In the genomic region with DNA sequence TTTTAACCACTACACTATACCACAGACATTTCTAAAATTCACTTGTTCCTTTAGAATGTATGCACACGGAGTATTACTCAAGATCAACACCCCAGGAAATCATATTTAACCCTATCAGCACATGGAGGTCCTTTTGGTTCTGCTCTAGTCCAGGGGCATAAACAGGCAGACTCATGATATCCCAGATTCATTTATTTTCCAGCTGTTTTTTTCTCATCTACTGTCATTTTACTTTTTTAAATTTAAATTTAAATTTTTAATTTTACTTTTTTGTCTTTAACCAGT, we compare ENCODE assay signal across 7 cellular contexts. TPM values are rescaled to one million over a fixed set of nuclear protein-coding genes. Genes with fewer than 3 reads are reported as not detected.
DNase-seq lines count a peak whose midpoint lies in the region; ATAC-seq, FAIRE-seq and TF ChIP-seq lines count a peak whose summit lies in the region.
"Not testable (repeated sequence)": the region's sequence is repeated elsewhere in the genome, so short reads cannot be mapped to it uniquely, and the experiment has no call there.

No MANE protein-coding gene starts in this region.

- peak in 1 of 2 donors; percentile 7 for ATAC-seq in gastrocnemius medialis

- H3K9ac ChIP-seq in keratinocyte (ENCODE audit: control insufficient read depth, extremely low read depth, insufficient read depth, low read length): not testable (repeated sequence)

- not testable (repeated sequence) for H3K36me3 ChIP-seq in CD8-positive, alpha-beta memory T cell (ENCODE audit: insufficient read depth, low read length); KOPT-K1 (ENCODE audit: insufficient read depth, low read length); PC-9 (ENCODE audit: low read depth); effector memory CD4-positive, alpha-beta T cell (ENCODE audit: control insufficient read depth, insufficient read depth, low read length); keratinocyte (ENCODE audit: control insufficient read depth in 2 of 2, extremely low read depth in 1 of 2, insufficient read depth in 2 of 2, low read length in 2 of 2); gastrocnemius medialis

- H3K27me3 ChIP-seq in CD8-positive, alpha-beta memory T cell (ENCODE audit: insufficient read depth, low read length, poor library complexity, severe bottlenecking); PC-9 (ENCODE audit: insufficient read depth, low read depth); effector memory CD4-positive, alpha-beta T cell (replicated peaks; ENCODE audit: control insufficient read depth, insufficient read depth, low read length, poor library complexity, severe bottlenecking); keratinocyte (ENCODE audit: control insufficient read depth, extremely low read depth, insufficient read depth, low read length); gastrocnemius medialis: not testable (repeated sequence)

- POLR2A ChIA-PET in CD8-positive, alpha-beta memory T cell (lab: Charles Lee); PC-9 (lab: Charles Lee; ENCODE audit: unreplicated experiment): not testable (repeated sequence)

- not testable (repeated sequence) for H3K4me3 ChIP-seq in CD8-positive, alpha-beta memory T cell (ENCODE audit: low read length); PC-9; effector memory CD4-positive, alpha-beta T cell (ENCODE audit: insufficient read depth, low read depth, low read length, poor library complexity, severe bottlenecking); keratinocyte (ENCODE audit: control insufficient read depth in 2 of 3, extremely low read depth in 1 of 3, insufficient read depth in 2 of 3, low read depth in 1 of 3, low read length in 3 of 3); gastrocnemius medialis

- H3K4me1 Mint-ChIP-seq in CD8-positive, alpha-beta memory T cell: peaks cover 54 to 87% (median 84%) of the 10 kb centered on the region in 3 donors
- H3K4me1 Mint-ChIP-seq in activated CD4-positive, alpha-beta T cell treated with anti-CD3 and anti-CD28 coated beads, Interleukin-2, amount 10 ng/mL, durations not matched to agents 24 days and 14 days: peaks cover 44% of the 10 kb centered on the region

- not testable (repeated sequence) for TF ChIP-seq POLR2A in gastrocnemius medialis (IDR thresholded peaks at IDR 0.05)

- H3F3A ChIP-seq in PC-9 (ENCODE audit: insufficient read depth, low read depth): not testable (repeated sequence)

- in situ Hi-C loops in gastrocnemius medialis (cut with MboI; ENCODE audit: low sequenced_read_pairs in 4 of 4): not testable (repeated sequence)

- H3K79me2 ChIP-seq in PC-9 (ENCODE audit: low read depth): peaks cover 16% of the 10 kb centered on the region
- H3K79me2 ChIP-seq in keratinocyte (ENCODE audit: control insufficient read depth, insufficient read depth, low read length): not testable (repeated sequence)

- H3K27me3 Mint-ChIP-seq in CD8-positive, alpha-beta memory T cell; activated CD4-positive, alpha-beta T cell treated with anti-CD3 and anti-CD28 coated beads, Interleukin-2, amount 10 ng/mL, durations not matched to agents 24 days and 14 days: not testable (repeated sequence)

- peak overlapping the region in 5 of 8 donors; percentile 1 to 90 (median 47) for H3K27ac Mint-ChIP-seq in CD8-positive, alpha-beta memory T cell
- H3K27ac Mint-ChIP-seq in activated CD4-positive, alpha-beta T cell treated with anti-CD3 and anti-CD28 coated beads, Interleukin-2, amount 10 ng/mL, durations not matched to agents 24 days and 14 days: not testable (repeated sequence)

- H3K27ac ChIP-seq in CD8-positive, alpha-beta memory T cell (ENCODE audit: low read depth, low read length); PC-9; keratinocyte (ENCODE audit: control insufficient read depth, insufficient read depth, low read length): not testable (repeated sequence)
- H3K27ac ChIP-seq in KOPT-K1 (ENCODE audit: low read depth, low read length, poor library complexity, severe bottlenecking) (peak overlapping the region; percentile 34), gastrocnemius medialis (peak overlapping the region; percentile 7 to 46 (median 24))
- peak overlapping the region; percentile 29 for H3K27ac ChIP-seq in effector memory CD4-positive, alpha-beta T cell (ENCODE audit: insufficient read depth, low read length, poor library complexity, severe bottlenecking)

- peak overlapping the region; percentile 60; the same call in 1 of the 2 replicates for H3K4me2 ChIP-seq in PC-9
- H3K4me2 ChIP-seq in keratinocyte (ENCODE audit: control insufficient read depth, extremely low read depth, insufficient read depth, low read depth, low read length): peak overlapping the region; percentile 20

- CTCF ChIA-PET in CD8-positive, alpha-beta memory T cell (lab: Charles Lee); PC-9 (lab: Charles Lee): not testable (repeated sequence)

- TF ChIP-seq CTCF in PC-9 (conservative IDR thresholded peaks at IDR 0.05); keratinocyte (optimal IDR thresholded peaks at IDR 0.05 in 1 of 3, IDR thresholded peaks at IDR 0.05 in 1 of 3, conservative IDR thresholded peaks at IDR 0.05 in 1 of 3; ENCODE audit: extremely low read depth in 1 of 3, insufficient read depth in 2 of 3, low read length in 3 of 3); gastrocnemius medialis (IDR thresholded peaks at IDR 0.05 in 4 of 5, conservative IDR thresholded peaks at IDR 0.05 in 1 of 5): not testable (repeated sequence)

- H3K9me2 ChIP-seq in PC-9 (ENCODE audit: insufficient read depth): not testable (repeated sequence)

- dilution Hi-C loops in keratinocyte (cut with MboI; ENCODE audit: extremely low pct_ligation_motif_present, low sequenced_read_pairs): not testable (repeated sequence)

- not testable (repeated sequence) for DNase-seq in CD8-positive, alpha-beta memory T cell; PC-9; effector memory CD4-positive, alpha-beta T cell; keratinocyte (ENCODE audit: low read depth, low spot score); gastrocnemius medialis
- peak; percentile 51 for DNase-seq in activated CD4-positive, alpha-beta T cell treated with anti-CD3 and anti-CD28 coated beads, Interleukin-2, amount 10 ng/mL, durations not matched to agents 24 days and 14 days

- FAIRE-seq in keratinocyte (lab: Jason Lieb, UNC): not testable (repeated sequence)

- BruUV-seq in PC-9 (replicated peaks; lab: Mats Ljungman, UMichigan): not testable (repeated sequence)

- not testable (repeated sequence) for H3K9me3 ChIP-seq in CD8-positive, alpha-beta memory T cell (ENCODE audit: low read length); KOPT-K1 (ENCODE audit: insufficient read depth, low read length, poor library complexity, severe bottlenecking); PC-9 (ENCODE audit: insufficient read depth, low read depth); effector memory CD4-positive, alpha-beta T cell (ENCODE audit: control insufficient read depth, low read length); keratinocyte (ENCODE audit: control insufficient read depth, low read depth, low read length); gastrocnemius medialis

- not testable (repeated sequence) for H3K9me3 Mint-ChIP-seq in CD8-positive, alpha-beta memory T cell; activated CD4-positive, alpha-beta T cell treated with anti-CD3 and anti-CD28 coated beads, Interleukin-2, amount 10 ng/mL, durations not matched to agents 24 days and 14 days

- not testable (repeated sequence) for H4K20me1 ChIP-seq in PC-9 (ENCODE audit: insufficient read depth); keratinocyte (ENCODE audit: control insufficient read depth, extremely low read depth, insufficient read depth, low read length)

- H3K9me1 ChIP-seq in keratinocyte (ENCODE audit: control insufficient read depth, extremely low read depth, insufficient read depth, low read length): not testable (repeated sequence)

- H3K36me3 Mint-ChIP-seq in CD8-positive, alpha-beta memory T cell: peaks cover 5 to 30% (median 25%) of the 10 kb centered on the region in 3 donors
- H3K36me3 Mint-ChIP-seq in activated CD4-positive, alpha-beta T cell treated with anti-CD3 and anti-CD28 coated beads, Interleukin-2, amount 10 ng/mL, durations not matched to agents 24 days and 14 days (ENCODE audit: low read depth): peaks cover 16% of the 10 kb centered on the region

- H2AFZ ChIP-seq in PC-9; keratinocyte (ENCODE audit: control insufficient read depth, low read length): not testable (repeated sequence)

- peaks cover 61% of the 10 kb centered on the region for H3K4me1 ChIP-seq in CD8-positive, alpha-beta memory T cell (ENCODE audit: insufficient read depth, low read length)
- H3K4me1 ChIP-seq in PC-9 (replicated peaks; ENCODE audit: insufficient read depth): peaks cover 43% of the 10 kb centered on the region
- H3K4me1 ChIP-seq in effector memory CD4-positive, alpha-beta T cell (ENCODE audit: control insufficient read depth, insufficient read depth, low read length, poor library complexity, severe bottlenecking): peaks cover 25% of the 10 kb centered on the region
- peaks cover 38% of the 10 kb centered on the region for H3K4me1 ChIP-seq in keratinocyte (ENCODE audit: control insufficient read depth, extremely low read depth, insufficient read depth, low read length)
- peaks cover 27 to 37% of the 10 kb centered on the region in 2 donors for H3K4me1 ChIP-seq in gastrocnemius medialis

- not testable (repeated sequence) for H3K4me3 Mint-ChIP-seq in CD8-positive, alpha-beta memory T cell
- H3K4me3 Mint-ChIP-seq in activated CD4-positive, alpha-beta T cell treated with anti-CD3 and anti-CD28 coated beads, Interleukin-2, amount 10 ng/mL, durations not matched to agents 24 days and 14 days: peak overlapping the region; percentile 30

- intact Hi-C loops in PC-9 (cut with micrococcal nuclease; ENCODE audit: unreplicated experiment); activated CD4-positive, alpha-beta T cell treated with anti-CD3 and anti-CD28 coated beads, Interleukin-2, amount 10 ng/mL, durations not matched to agents 24 days and 14 days (cut with micrococcal nuclease); gastrocnemius medialis (cut with DNase I; ENCODE audit: low total_unique reads): not testable (repeated sequence)

RNA-seq across cellular contexts. Expression of a gene that starts 17.9 kb away (rescaled TPM):
- total RNA-seq in CD8-positive, alpha-beta memory T cell: 10 to 100 TPM; 45.2 to 45.6 TPM
- polyA plus RNA-seq in CD8-positive, alpha-beta memory T cell: 104 TPM
- total RNA-seq in PC-9 (2021): 90.3 and 94.2 TPM in 2 replicates
- 22.0 and 22.4 TPM in 2 replicates for total RNA-seq in activated CD4-positive, alpha-beta T cell treated with anti-CD3 and anti-CD28 coated beads, Interleukin-2, amount 10 ng/mL, durations not matched to agents 24 days and 14 days
- 9.5 to 11.0 TPM (median 9.9 TPM) in 3 replicates for polyA plus RNA-seq in keratinocyte
- 36.0 TPM for polyA plus RNA-seq in keratinocyte (2011; ENCODE audit: low read depth)
- polyA plus RNA-seq in keratinocyte (2011; cell fraction: cytosol; rRNA removed): 5.5 and 6.1 TPM in 2 replicates
- polyA plus RNA-seq in keratinocyte (2011; cell fraction: nucleus; rRNA removed): 32.3 and 38.4 TPM in 2 replicates
- 9.3 and 16.1 TPM in 2 replicates for polyA plus RNA-seq in keratinocyte (2012; ENCODE audit: low replicate concordance)
- polyA minus RNA-seq in keratinocyte: 39.6 to 72.5 TPM (median 53.5 TPM) in 3 replicates
- 12.7 TPM for polyA minus RNA-seq in keratinocyte (2011; cell fraction: cytosol; rRNA and poly(A)+ RNA removed)
- 74.7 and 120 TPM in 2 replicates for polyA minus RNA-seq in keratinocyte (2011; cell fraction: nucleus; rRNA and poly(A)+ RNA removed)
- total RNA-seq in gastrocnemius medialis: 100 to 1,000 TPM in 3 of 4 donors, 10 to 100 TPM in 1; 96.9 to 207 (median 182) TPM
